ENCODE assay signal across 19 cellular contexts in genomic region chr16:65769055-65769465, GRCh38.
DNase-seq lines count a peak whose midpoint lies in the region; ATAC-seq, FAIRE-seq and TF ChIP-seq lines count a peak whose summit lies in the region.
"Had no signal": no experiment of that assay in that cellular context is flagged by ENCODE, and none has a peak within 500 bp of the region (broad histone marks: within the 10 kb centered on the region; RNA-seq: fewer than 3 reads in every experiment).

No MANE protein-coding gene starts in this region.

- no peak overlapping the region for H3K4me3 ChIP-seq in astrocyte (ENCODE audit: insufficient read depth, low read depth, low read length)
- H3K4me3 ChIP-seq in keratinocyte (ENCODE audit: control insufficient read depth in 2 of 3, extremely low read depth in 1 of 3, insufficient read depth in 2 of 3, low read depth in 1 of 3, low read length in 3 of 3), result no peak overlapping the region
- H3K4me3 ChIP-seq: thyroid gland had no signal

- DNase-seq in ELF-1 (ENCODE audit: low read depth, low spot score) (peak; percentile 79), MV-4-11 (lab: John Stamatoyannopoulos, UW) (peak; percentile 91), astrocyte (ENCODE audit: low read depth) (peak; percentile 79), keratinocyte (ENCODE audit: low read depth, low spot score) (peak; percentile 85), NCI-H1694 (lab: John Stamatoyannopoulos, UW) (no peak), DMS 273 (lab: John Stamatoyannopoulos, UW; ENCODE audit: unreplicated experiment) (no peak), midbrain (lab: John Stamatoyannopoulos, UW) (no peak)
- DNase-seq: activated CD4-positive, alpha-beta T cell treated with anti-CD3 and anti-CD28 coated beads for 36 hours; activated naive CD8-positive, alpha-beta T cell treated with anti-CD3 and anti-CD28 coated beads, Interleukin-2, amount 10 ng/mL, durations not matched to agents 7 days and 5 days; activated T-cell treated with anti-CD3 and anti-CD28 coated beads for 4 hours; cerebellar nuclear complex; naive B cell; NCI-H1092 treated with DMSO at 0.1 percent for 48 hours; NCI-H446 treated with DMSO at 0.1 percent for 48 hours; retina; thyroid gland had no signal

- no peaks in the 10 kb centered on the region for H3K9me1 ChIP-seq in keratinocyte (ENCODE audit: control insufficient read depth, extremely low read depth, insufficient read depth, low read length)

- no peaks in the 10 kb centered on the region for H4K20me1 ChIP-seq in astrocyte (ENCODE audit: insufficient read depth, low read length)
- no peaks in the 10 kb centered on the region for H4K20me1 ChIP-seq in keratinocyte (ENCODE audit: control insufficient read depth, extremely low read depth, insufficient read depth, low read length)

- no peak overlapping the region for H3K4me3 Mint-ChIP-seq in astrocyte (ENCODE audit: unreplicated experiment)
- H3K4me3 Mint-ChIP-seq: activated CD4-positive, alpha-beta T cell treated with anti-CD3 and anti-CD28 coated beads for 36 hours; activated naive CD8-positive, alpha-beta T cell treated with anti-CD3 and anti-CD28 coated beads, Interleukin-2, amount 10 ng/mL, durations not matched to agents 7 days and 5 days; naive B cell had no signal

- H3K79me2 ChIP-seq in astrocyte (ENCODE audit: insufficient read depth, low read length) (no peaks in the 10 kb centered on the region), keratinocyte (ENCODE audit: control insufficient read depth, insufficient read depth, low read length) (no peaks in the 10 kb centered on the region)

- FAIRE-seq in astrocyte (lab: Jason Lieb, UNC) (peak; percentile 32), keratinocyte (lab: Jason Lieb, UNC) (peak; percentile 76)
- FAIRE-seq: RCC 7860 had no signal

- TF ChIP-seq CTCF in astrocyte (IDR thresholded peaks at IDR 0.05; ENCODE audit: insufficient read depth, low read depth, low read length) (no peak), keratinocyte (optimal IDR thresholded peaks at IDR 0.05 in 1 of 3, IDR thresholded peaks at IDR 0.05 in 1 of 3, conservative IDR thresholded peaks at IDR 0.05 in 1 of 3; ENCODE audit: extremely low read depth in 1 of 3, insufficient read depth in 2 of 3, low read length in 3 of 3) (no peak)

- no peak overlapping the region for H3K4me2 ChIP-seq in astrocyte (ENCODE audit: low read length)
- H3K4me2 ChIP-seq in keratinocyte (ENCODE audit: control insufficient read depth, extremely low read depth, insufficient read depth, low read depth, low read length), result no peak overlapping the region

- H2AFZ ChIP-seq in astrocyte (ENCODE audit: low read depth, low read length) (peak overlapping the region; percentile 44), keratinocyte (ENCODE audit: control insufficient read depth, low read length) (no peak overlapping the region)

- H3K4me1 ChIP-seq in astrocyte (ENCODE audit: insufficient read depth, low read length), result no peaks in the 10 kb centered on the region
- H3K4me1 ChIP-seq in keratinocyte (ENCODE audit: control insufficient read depth, extremely low read depth, insufficient read depth, low read length), result peaks cover 3% of the 10 kb centered on the region
- H3K4me1 ChIP-seq: thyroid gland had no signal

- peaks cover 16% of the 10 kb centered on the region for H3K9me3 Mint-ChIP-seq in astrocyte (ENCODE audit: unreplicated experiment)

- H3K27ac ChIP-seq in astrocyte (ENCODE audit: low read depth, low read length) (no peak overlapping the region), keratinocyte (ENCODE audit: control insufficient read depth, insufficient read depth, low read length) (no peak overlapping the region)
- H3K27ac ChIP-seq: thyroid gland had no signal

- H3K9ac ChIP-seq in astrocyte (ENCODE audit: low read length) (no peak overlapping the region), keratinocyte (ENCODE audit: control insufficient read depth, extremely low read depth, insufficient read depth, low read length) (no peak overlapping the region)

- peaks cover 8% of the 10 kb centered on the region for H3K4me1 Mint-ChIP-seq in astrocyte (ENCODE audit: low read depth, unreplicated experiment)
- H3K4me1 Mint-ChIP-seq: activated CD4-positive, alpha-beta T cell treated with anti-CD3 and anti-CD28 coated beads for 36 hours; activated naive CD8-positive, alpha-beta T cell treated with anti-CD3 and anti-CD28 coated beads, Interleukin-2, amount 10 ng/mL, durations not matched to agents 7 days and 5 days had no signal

- H3K9me3 ChIP-seq in astrocyte (ENCODE audit: insufficient read depth, low read depth, low read length) (peaks cover 8% of the 10 kb centered on the region), keratinocyte (ENCODE audit: control insufficient read depth, low read depth, low read length) (peaks cover 18% of the 10 kb centered on the region)
- H3K9me3 ChIP-seq: thyroid gland had no signal

- peaks cover 7% of the 10 kb centered on the region for H3K27me3 Mint-ChIP-seq in astrocyte (ENCODE audit: low read depth, unreplicated experiment)
- H3K27me3 Mint-ChIP-seq: activated naive CD8-positive, alpha-beta T cell treated with anti-CD3 and anti-CD28 coated beads, Interleukin-2, amount 10 ng/mL, durations not matched to agents 7 days and 5 days; naive B cell had no signal

- H3K36me3 Mint-ChIP-seq in astrocyte (ENCODE audit: low read depth, unreplicated experiment), result no peaks in the 10 kb centered on the region

- no peak for ATAC-seq in HG03108 (IDR thresholded peaks at IDR 0.05; ENCODE audit: unreplicated experiment)
- ATAC-seq: activated CD4-positive, alpha-beta T cell treated with anti-CD3 and anti-CD28 coated beads for 36 hours; left lobe of liver had no signal

- H3K27me3 ChIP-seq in astrocyte (ENCODE audit: insufficient read depth, low read length) (no peaks in the 10 kb centered on the region), keratinocyte (ENCODE audit: control insufficient read depth, extremely low read depth, insufficient read depth, low read length) (no peaks in the 10 kb centered on the region)
- H3K27me3 ChIP-seq: thyroid gland had no signal

- dilution Hi-C loops in keratinocyte (cut with MboI; ENCODE audit: extremely low pct_ligation_motif_present, low sequenced_read_pairs), result no loop called here

- H3K27ac Mint-ChIP-seq in astrocyte (ENCODE audit: unreplicated experiment), result peak overlapping the region; percentile 69
- H3K27ac Mint-ChIP-seq: activated CD4-positive, alpha-beta T cell treated with anti-CD3 and anti-CD28 coated beads for 36 hours; activated naive CD8-positive, alpha-beta T cell treated with anti-CD3 and anti-CD28 coated beads, Interleukin-2, amount 10 ng/mL, durations not matched to agents 7 days and 5 days had no signal

- no peaks in the 10 kb centered on the region for H3K36me3 ChIP-seq in astrocyte (ENCODE audit: insufficient read depth, low read length)
- H3K36me3 ChIP-seq in keratinocyte (ENCODE audit: control insufficient read depth in 2 of 2, extremely low read depth in 1 of 2, insufficient read depth in 2 of 2, low read length in 2 of 2), result no peaks in the 10 kb centered on the region
- H3K36me3 ChIP-seq: thyroid gland had no signal

Comparison
In these comparisons a context has a peak if more than half of its experiments do, and no peak if none do; other contexts are left out.
1. DNase-seq: peak in ELF-1 (single experiment), MV-4-11 (single experiment), astrocyte (single experiment) and keratinocyte (single experiment); none in NCI-H1694 (single experiment), DMS 273 (single experiment) and midbrain (single experiment).